In the genomic region with DNA sequence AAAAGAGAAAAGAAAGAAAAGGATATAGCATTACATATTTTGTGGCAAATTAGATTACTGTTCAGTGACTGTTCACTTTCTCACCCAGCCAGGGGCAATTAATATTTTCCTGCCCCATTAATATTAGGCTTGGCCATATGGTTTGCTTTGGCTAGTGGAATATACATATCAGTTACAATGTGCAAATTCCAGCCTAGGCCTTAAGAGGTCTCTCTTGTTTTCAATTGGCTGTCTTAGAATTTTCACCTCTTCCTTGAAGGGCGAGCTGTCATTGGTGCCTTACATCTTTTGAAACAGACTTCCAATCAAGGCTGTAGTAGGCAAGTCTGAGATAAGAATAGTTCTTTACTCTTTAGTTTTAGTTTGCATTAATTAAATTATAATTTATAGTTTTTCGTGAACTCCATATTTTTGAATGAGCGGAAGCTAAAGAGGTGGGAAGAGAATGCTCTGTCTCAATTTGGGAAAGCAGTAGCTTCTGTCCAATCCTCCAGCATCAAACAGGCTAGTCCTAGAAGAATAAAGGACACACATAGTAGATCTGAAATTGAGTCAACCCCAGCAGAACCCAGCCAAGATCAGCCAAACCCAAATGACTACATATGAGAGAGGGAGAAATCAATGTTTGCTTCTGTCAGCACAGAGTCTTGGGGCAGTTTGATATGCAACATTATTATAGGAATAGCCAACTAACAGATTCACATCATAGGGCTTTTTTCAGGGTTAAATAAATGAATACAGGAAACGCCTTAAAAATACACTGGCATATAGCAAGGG, we compare ENCODE assay signal across 20 cellular contexts.
"Had no signal": no experiment of that assay in that cellular context is flagged by ENCODE, and none has a peak within 500 bp of the region (broad histone marks: within the 10 kb centered on the region; RNA-seq: fewer than 3 reads in every experiment).

No MANE protein-coding gene starts in this region.

- ATAC-seq: activated CD8-positive, alpha-beta T cell treated with anti-CD3 and anti-CD28 coated beads for 36 hours; left lung; mucosa of descending colon; naive thymus-derived CD8-positive, alpha-beta T cell; upper lobe of right lung; WTC11 had no signal

- H3K36me3 ChIP-seq: adrenal gland, colonic mucosa, esophagus muscularis mucosa, left lung, neutrophil, thoracic aorta, upper lobe of right lung had no signal

- H3K27ac ChIP-seq: adrenal gland, colonic mucosa, esophagus muscularis mucosa, left lung, neutrophil, parathyroid adenoma, thoracic aorta, upper lobe of right lung had no signal

- H3K27me3 ChIP-seq: colonic mucosa had no signal

- H3K4me1 ChIP-seq: adrenal gland, colonic mucosa, esophagus muscularis mucosa, left lung, upper lobe of right lung had no signal

- H3K4me3 ChIP-seq: adrenal gland, colonic mucosa, esophagus muscularis mucosa, left lung, mucosa of descending colon, thoracic aorta, upper lobe of right lung had no signal

- DNase-seq: activated CD4-positive, alpha-beta T cell treated with anti-CD3 and anti-CD28 coated beads for 4 hours; activated CD8-positive, alpha-beta memory T cell treated with anti-CD3 and anti-CD28 coated beads, Interleukin-2, amount 50 U/mL, for 4 hours; activated CD8-positive, alpha-beta T cell treated with anti-CD3 and anti-CD28 coated beads for 36 hours; activated effector memory CD4-positive, alpha-beta T cell treated with anti-CD3 and anti-CD28 coated beads, Interleukin-2, amount 50 U/mL, for 16 hours; activated T-cell treated with anti-CD3 and anti-CD28 coated beads, Interleukin-2, amount 50 U/mL, for 48 hours; adrenal gland; colonic mucosa; hippocampal formation; kidney; left lung; mammary epithelial cell; mucosa of descending colon; naive thymus-derived CD8-positive, alpha-beta T cell; stimulated activated CD4-positive, alpha-beta T cell treated with anti-CD3 and anti-CD28 coated beads, Interleukin-1b, Interleukin-23, amount 100 ng/mL, for 48 hours; upper lobe of right lung had no signal
